In genomic region chr19:3593156-3593555, GRCh38 we compare ENCODE assay signal across 1 cellular context.
TF ChIP-seq lines count a peak whose summit lies in the region.

No MANE protein-coding gene starts in this region.

TF ChIP-seq in A549, 52 proteins besides CTCF, POLR2A, EP300 and RAD21 (continued from another document):
- TF ChIP-seq USF2 (IDR thresholded peaks at IDR 0.05) (no peak), CHD2 (IDR thresholded peaks at IDR 0.05; ENCODE audit: low read length, partially characterized antibody) (no peak)
